ENCODE assay signal across 25 cellular contexts in the genomic region with DNA sequence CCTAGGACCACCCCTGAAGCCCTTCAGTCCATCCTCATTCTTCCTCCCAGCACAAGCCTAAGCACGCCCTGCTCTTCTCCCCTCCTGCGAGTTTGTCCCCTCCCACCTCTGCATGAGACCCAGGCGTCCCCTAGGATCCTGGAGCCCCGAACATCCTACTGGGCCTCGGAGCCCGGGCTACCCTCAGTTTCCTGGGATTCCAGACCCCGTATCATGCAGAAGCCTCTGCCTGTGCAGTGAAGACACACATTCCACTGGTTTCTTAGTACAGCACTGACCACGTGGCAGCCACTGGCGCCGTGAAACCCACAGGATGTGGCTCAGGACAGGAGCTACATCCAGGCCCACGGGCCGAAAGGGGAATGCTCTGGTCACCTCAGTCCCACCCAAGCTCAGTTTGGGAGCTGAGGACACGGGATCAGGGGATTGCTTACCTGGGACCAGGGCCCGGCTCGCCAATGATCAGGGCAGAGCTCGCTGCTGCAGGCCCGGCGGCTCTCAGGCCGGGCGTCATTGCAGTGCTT.
A peak's percentile ranks its signal among the peaks of the same experiment; 100 is the strongest.
DNase-seq lines count a peak whose midpoint lies in the region; ATAC-seq and TF ChIP-seq lines count a peak whose summit lies in the region.
"Had no signal": no experiment of that assay in that cellular context is flagged by ENCODE, and none has a peak within 500 bp of the region (broad histone marks: within the 10 kb centered on the region; RNA-seq: fewer than 3 reads in every experiment).

No MANE protein-coding gene starts in this region.

- H3K4me1 ChIP-seq in RWPE2 (ENCODE audit: insufficient read depth, poor library complexity, severe bottlenecking) (no peaks in the 10 kb centered on the region), endodermal cell (ENCODE audit: control insufficient read depth, insufficient read depth, low read length) (no peaks in the 10 kb centered on the region), neuronal stem cell (ENCODE audit: control insufficient read depth in 2 of 2, insufficient read depth in 1 of 2, low read depth in 1 of 2, low read length in 2 of 2) (no peaks in the 10 kb centered on the region), ovary (ENCODE audit: insufficient read depth) (no peaks in the 10 kb centered on the region)
- H3K4me1 ChIP-seq: HAP-1 had no signal

- H3K27ac Mint-ChIP-seq in CD14-positive monocyte (no peak overlapping the region), endodermal cell (no peak overlapping the region)
- H3K27ac Mint-ChIP-seq: CD4-positive, alpha-beta T cell; GM23338 had no signal

- no peak overlapping the region for H3K14ac ChIP-seq in neuronal stem cell (ENCODE audit: low read length)

- peak; percentile 39 for DNase-seq in CD14-positive monocyte (ENCODE audit: low spot score)
- DNase-seq in RWPE2 (ENCODE audit: low spot score) = peak; percentile 61
- DNase-seq in endodermal cell = peak; percentile 24
- no peak for DNase-seq in neuronal stem cell (ENCODE audit: low spot score)
- no peak for DNase-seq in ovary
- DNase-seq in NCI-H2227 treated with DMSO at 0.1 percent for 48 hours (lab: John Stamatoyannopoulos, UW) = no peak
- DNase-seq: CD4-positive, alpha-beta T cell; COR-L47; DMS79 treated with DMSO at 0.1 percent for 48 hours; KBM-7; MM.1S; NCI-H1092; NCI-H1436; NCI-H187 treated with DMSO at 0.1 percent for 48 hours; NCI-H2107; NCI-H510A treated with DMSO at 0.1 percent for 48 hours; NCI-H748 treated with DMSO at 0.1 percent for 48 hours; PC-9; RPMI8226; SIG-M5 had no signal

- TF ChIP-seq POLR2A in ovary (IDR thresholded peaks at IDR 0.05) = no peak

- H2AFZ ChIP-seq in neuronal stem cell (ENCODE audit: low read length) = no peak overlapping the region
- H2AFZ ChIP-seq: GM23338, PC-9 had no signal

- H3K23ac ChIP-seq in neuronal stem cell (ENCODE audit: low read depth, low read length, poor library complexity) = no peak overlapping the region

- H3K4me2 ChIP-seq in neuronal stem cell (ENCODE audit: insufficient read depth, low read length, poor library complexity, severe bottlenecking) = no peak overlapping the region
- H3K4me2 ChIP-seq: GM23338, PC-9 had no signal

- H3K4me1 Mint-ChIP-seq in CD14-positive monocyte (no peaks in the 10 kb centered on the region), endodermal cell (no peaks in the 10 kb centered on the region)
- H3K4me1 Mint-ChIP-seq: GM23338 had no signal

- H3K27ac ChIP-seq in RWPE2 (ENCODE audit: poor library complexity, severe bottlenecking) (no peak overlapping the region), endodermal cell (ENCODE audit: low read depth, low read length) (no peak overlapping the region), neuronal stem cell (replicated peaks; ENCODE audit: low read length) (no peak overlapping the region), ovary (no peak overlapping the region)
- H3K27ac ChIP-seq: HL-60, PC-9 had no signal

- peak overlapping the region; percentile 58 for H2BK12ac ChIP-seq in neuronal stem cell (ENCODE audit: low read length)

- H4K8ac ChIP-seq in neuronal stem cell (ENCODE audit: low read depth, low read length) = no peak overlapping the region

- H2AK5ac ChIP-seq in neuronal stem cell (ENCODE audit: low read depth, low read length) = no peak overlapping the region

- H3K9ac ChIP-seq in endodermal cell (ENCODE audit: extremely low read depth, low read length, poor library complexity, severe bottlenecking) (no peak overlapping the region), neuronal stem cell (ENCODE audit: low read depth, low read length, poor library complexity) (no peak overlapping the region)

- no peak overlapping the region for H3K18ac ChIP-seq in neuronal stem cell (ENCODE audit: low read length)

- H3K27me3 ChIP-seq in RWPE2 (ENCODE audit: insufficient read depth, poor library complexity, severe bottlenecking) = no peaks in the 10 kb centered on the region
- no peaks in the 10 kb centered on the region for H3K27me3 ChIP-seq in endodermal cell (ENCODE audit: control insufficient read depth, insufficient read depth, low read length, poor library complexity, severe bottlenecking)
- H3K27me3 ChIP-seq in neuronal stem cell (ENCODE audit: control insufficient read depth in 3 of 3, insufficient read depth in 3 of 3, low read depth in 1 of 3, low read length in 3 of 3) = no peaks in the 10 kb centered on the region
- H3K27me3 ChIP-seq in ovary = no peaks in the 10 kb centered on the region

- WGBS in endodermal cell (ENCODE audit: insufficient coverage in 1 of 2, insufficient read length in 1 of 2), 2 experiments = 92% methylated on average over 17 to 20 of the region's 20 CpGs
- WGBS in neuronal stem cell (ENCODE audit: extremely low coverage in 2 of 2, insufficient read length in 2 of 2, insufficient replicate concordance in 1 of 2), 2 donors = no CpG with 5 or more reads among the region's 20 CpGs
- 93 to 96% (median 96%) methylated on average over 20 of the region's 20 CpGs for WGBS in ovary, 3 donors

- H2BK5ac ChIP-seq in neuronal stem cell (ENCODE audit: low read length) = no peak overlapping the region

- intact Hi-C loops in CD14-positive monocyte (cut with micrococcal nuclease) (no loop called here), ovary (cut with DNase I) (no loop called here)

- H3K9me3 ChIP-seq in RWPE2 (ENCODE audit: severe bottlenecking) (peaks cover 46% of the 10 kb centered on the region), endodermal cell (ENCODE audit: control insufficient read depth, low read length) (no peaks in the 10 kb centered on the region), neuronal stem cell (replicated peaks in 1 of 2; ENCODE audit: control insufficient read depth in 2 of 2, insufficient read depth in 1 of 2, low read depth in 1 of 2, low read length in 2 of 2) (peaks cover 3 to 41% of the 10 kb centered on the region in 2 donors), ovary (no peaks in the 10 kb centered on the region)
- H3K9me3 ChIP-seq: HAP-1 had no signal

- H3K36me3 Mint-ChIP-seq in CD14-positive monocyte (no peaks in the 10 kb centered on the region), endodermal cell (ENCODE audit: low read depth) (no peaks in the 10 kb centered on the region)

- H3K4ac ChIP-seq in neuronal stem cell (ENCODE audit: low read length) = no peak overlapping the region

- H3K4me3 Mint-ChIP-seq in CD14-positive monocyte = no peak overlapping the region
- no peak overlapping the region for H3K4me3 Mint-ChIP-seq in endodermal cell
- H3K4me3 Mint-ChIP-seq: CD4-positive, alpha-beta T cell; GM23338 had no signal

- no peak for TF ChIP-seq EP300 in ovary (IDR thresholded peaks at IDR 0.05)

- no peak overlapping the region for H2BK120ac ChIP-seq in neuronal stem cell (ENCODE audit: low read depth, low read length)

- TF ChIP-seq CTCF in CD14-positive monocyte (IDR thresholded peaks at IDR 0.05) (no peak), RWPE2 (IDR thresholded peaks at IDR 0.05; ENCODE audit: poor library complexity, severe bottlenecking) (no peak), endodermal cell (conservative IDR thresholded peaks at IDR 0.05) (no peak), ovary (IDR thresholded peaks at IDR 0.05) (no peak)

- no peak overlapping the region for H3K4me3 ChIP-seq in RWPE2 (ENCODE audit: severe bottlenecking)
- H3K4me3 ChIP-seq in endodermal cell (ENCODE audit: low read length) = no peak overlapping the region
- H3K4me3 ChIP-seq in neuronal stem cell (ENCODE audit: low read length in 2 of 2) = no peak overlapping the region
- H3K4me3 ChIP-seq in ovary = no peak overlapping the region
- H3K4me3 ChIP-seq: GM23338, HAP-1, PC-9 had no signal

- H3K27me3 Mint-ChIP-seq in CD14-positive monocyte (ENCODE audit: low read depth in 3 of 3) = peaks cover 0 to 4% (median 0%) of the 10 kb centered on the region in 3 donors
- no peaks in the 10 kb centered on the region for H3K27me3 Mint-ChIP-seq in endodermal cell (ENCODE audit: insufficient read depth)
- H3K27me3 Mint-ChIP-seq: CD4-positive, alpha-beta T cell had no signal

- no peak overlapping the region for H2BK15ac ChIP-seq in neuronal stem cell (ENCODE audit: low read length)

- H3K9me3 Mint-ChIP-seq in CD14-positive monocyte = peaks cover 76 to 99% (median 84%) of the 10 kb centered on the region in 7 donors
- H3K9me3 Mint-ChIP-seq in endodermal cell = peaks cover 4% of the 10 kb centered on the region
- H3K9me3 Mint-ChIP-seq: CD4-positive, alpha-beta T cell had no signal

- no peaks in the 10 kb centered on the region for H3K79me1 ChIP-seq in neuronal stem cell (ENCODE audit: low read depth, low read length)

- ATAC-seq in RWPE2 (ENCODE audit: low read depth) (no peak), HG03108 (IDR thresholded peaks at IDR 0.05; ENCODE audit: unreplicated experiment) (no peak)
- ATAC-seq: GM23338, HepG2 had no signal

- H4K91ac ChIP-seq in neuronal stem cell (ENCODE audit: low read depth, low read length, poor library complexity) = no peak overlapping the region

- H3K36me3 ChIP-seq in RWPE2 (ENCODE audit: low read depth) (no peaks in the 10 kb centered on the region), endodermal cell (ENCODE audit: control insufficient read depth, insufficient read depth, low read length) (no peaks in the 10 kb centered on the region), neuronal stem cell (replicated peaks in 1 of 2; ENCODE audit: control insufficient read depth in 2 of 2, insufficient read depth in 2 of 2, low read length in 2 of 2) (no peaks in the 10 kb centered on the region), ovary (no peaks in the 10 kb centered on the region)
- H3K36me3 ChIP-seq: HAP-1 had no signal

Comparison
In these comparisons a context has a peak if more than half of its experiments do, and no peak if none do; other contexts are left out.
1. DNase-seq: peak in CD14-positive monocyte (single experiment), RWPE2 (single experiment) and endodermal cell (single experiment); none in neuronal stem cell (single experiment), ovary (0 of 5) and NCI-H2227 treated with DMSO at 0.1 percent for 48 hours (single experiment).